ENCODE assay signal across 8 cellular contexts in the genomic region with DNA sequence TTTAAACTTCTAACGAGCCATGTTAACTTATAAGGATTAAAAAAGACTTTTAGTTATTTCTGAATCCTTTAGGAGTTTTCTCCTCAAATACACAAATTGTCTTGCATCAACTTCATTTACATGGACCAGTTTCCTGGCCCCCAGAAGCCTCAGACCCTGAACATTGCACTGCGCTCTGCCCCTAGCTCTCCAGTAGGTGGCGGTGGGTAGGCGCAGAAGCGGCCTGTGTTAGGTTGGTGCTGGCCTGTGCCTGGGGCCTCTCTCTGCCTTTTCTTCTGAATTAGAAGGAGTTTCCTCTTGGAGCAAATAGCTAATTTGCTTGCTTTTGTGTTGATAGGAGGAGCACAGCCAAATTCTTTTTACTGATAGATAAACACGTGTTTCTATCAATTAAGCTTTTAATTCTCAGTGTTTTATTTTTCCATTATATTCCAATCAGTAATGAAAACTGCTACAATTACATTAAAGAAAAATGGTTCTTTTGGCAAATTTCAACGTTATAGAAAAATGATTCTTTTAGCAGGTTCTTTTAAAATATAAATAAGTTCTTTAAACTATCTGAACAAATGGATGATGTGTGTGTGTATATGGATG. TPM values are rescaled to one million over a fixed set of nuclear protein-coding genes. Genes with fewer than 3 reads are reported as not detected.
DNase-seq lines count a peak whose midpoint lies in the region; ATAC-seq, FAIRE-seq and TF ChIP-seq lines count a peak whose summit lies in the region.

No MANE protein-coding gene starts in this region.

- TF ChIP-seq CTCF in WTC11 (IDR thresholded peaks at IDR 0.05) (peak; percentile 86), kidney (IDR thresholded peaks at IDR 0.05; ENCODE audit: borderline replicate concordance, extremely low read depth, insufficient read depth) (peak; percentile 90)

- no peak overlapping the region for H3K4me3 ChIP-seq in kidney (ENCODE audit: low read length in 2 of 2)

- H3K27ac ChIP-seq in caudate nucleus (ENCODE audit: low read depth, low read length) (no peak overlapping the region), kidney (ENCODE audit: low read depth in 2 of 2, low read length in 2 of 2) (no peak overlapping the region)

- POLR2A ChIA-PET in WTC11 (lab: Charles Lee) = no interaction called here

- DNase-seq in Ammon's horn (ENCODE audit: low spot score) = peak; percentile 92
- DNase-seq in NCI-H2196 treated with DMSO at 0.1 percent for 48 hours (lab: John Stamatoyannopoulos, UW; ENCODE audit: unreplicated experiment) = peak; percentile 67
- DNase-seq in WTC11 (ENCODE audit: low spot score) = peak; percentile 81
- peak in 57 of 61 donors; percentile 5 to 84 (median 53) for DNase-seq in caudate nucleus (lab: John Stamatoyannopoulos, UW)
- peak; percentile 86 for DNase-seq in kidney
- DNase-seq in stimulated activated CD4-positive, alpha-beta T cell treated with anti-CD3 and anti-CD28 coated beads, Interleukin-2, amount 100 ng/mL, for 4 hours (ENCODE audit: low read depth) = peak; percentile 4

- no peaks in the 10 kb centered on the region for H3K9me3 ChIP-seq in kidney (ENCODE audit: control insufficient read depth in 1 of 2, low read length in 2 of 2)

- peaks cover 0 to 5% of the 10 kb centered on the region in 2 donors for H3K4me1 ChIP-seq in kidney (ENCODE audit: control insufficient read depth in 1 of 2, insufficient read depth in 1 of 2, low read depth in 1 of 2, low read length in 2 of 2)

- CTCF ChIA-PET in WTC11 (lab: Charles Lee) = interaction anchor here (0.6 to 1.6 kb wide), 48 partner anchors 12 to 951 kb away, joined by 3 to 14 read pairs (median 4); partner anchors contain the start of gene SLC24A3

- H3K9ac ChIP-seq in kidney (ENCODE audit: low read length in 2 of 2) = no peak overlapping the region

- ATAC-seq in GM19035 (IDR thresholded peaks at IDR 0.05; ENCODE audit: unreplicated experiment) (peak; percentile 84), HG03139 (IDR thresholded peaks at IDR 0.05; ENCODE audit: unreplicated experiment) (peak; percentile 88), WTC11 (peak; percentile 92)

- no peak overlapping the region for H3K27ac Mint-ChIP-seq in WTC11

- H3K27me3 Mint-ChIP-seq in WTC11 (ENCODE audit: low read depth) = no peaks in the 10 kb centered on the region

- no peak for FAIRE-seq in kidney (lab: Jason Lieb, UNC)

- peaks cover 0 to 3% of the 10 kb centered on the region in 2 donors for H3K36me3 ChIP-seq in kidney (ENCODE audit: control insufficient read depth in 1 of 2, insufficient read depth in 2 of 2, low read length in 2 of 2)

- no peak overlapping the region for H3K4me3 Mint-ChIP-seq in WTC11

- peaks cover 4% of the 10 kb centered on the region for H3K4me1 Mint-ChIP-seq in WTC11

- H3K36me3 Mint-ChIP-seq in WTC11 = peaks cover 13% of the 10 kb centered on the region

- H3K9me3 Mint-ChIP-seq in WTC11 = peaks cover 7% of the 10 kb centered on the region

- intact Hi-C loops in kidney (cut with DNase I) = no loop called here

TF ChIP-seq in WTC11, 78 proteins besides CTCF, POLR2A, EP300 and RAD21:
- TF ChIP-seq ETV6 (CRISPR knock-in tag; IDR thresholded peaks at IDR 0.05) = no peak
- TF ChIP-seq IRF2 (CRISPR knock-in tag; IDR thresholded peaks at IDR 0.05; ENCODE audit: borderline replicate concordance, low read depth) = no peak
- no peak for TF ChIP-seq ZNF671 (CRISPR knock-in tag; IDR thresholded peaks at IDR 0.05)
- TF ChIP-seq, protein P1, sequence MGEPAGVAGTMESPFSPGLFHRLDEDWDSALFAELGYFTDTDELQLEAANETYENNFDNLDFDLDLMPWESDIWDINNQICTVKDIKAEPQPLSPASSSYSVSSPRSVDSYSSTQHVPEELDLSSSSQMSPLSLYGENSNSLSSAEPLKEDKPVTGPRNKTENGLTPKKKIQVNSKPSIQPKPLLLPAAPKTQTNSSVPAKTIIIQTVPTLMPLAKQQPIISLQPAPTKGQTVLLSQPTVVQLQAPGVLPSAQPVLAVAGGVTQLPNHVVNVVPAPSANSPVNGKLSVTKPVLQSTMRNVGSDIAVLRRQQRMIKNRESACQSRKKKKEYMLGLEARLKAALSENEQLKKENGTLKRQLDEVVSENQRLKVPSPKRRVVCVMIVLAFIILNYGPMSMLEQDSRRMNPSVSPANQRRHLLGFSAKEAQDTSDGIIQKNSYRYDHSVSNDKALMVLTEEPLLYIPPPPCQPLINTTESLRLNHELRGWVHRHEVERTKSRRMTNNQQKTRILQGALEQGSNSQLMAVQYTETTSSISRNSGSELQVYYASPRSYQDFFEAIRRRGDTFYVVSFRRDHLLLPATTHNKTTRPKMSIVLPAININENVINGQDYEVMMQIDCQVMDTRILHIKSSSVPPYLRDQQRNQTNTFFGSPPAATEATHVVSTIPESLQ (CRISPR knock-in tag; IDR thresholded peaks at IDR 0.05) = no peak
- no peak for TF ChIP-seq SP1 (CRISPR knock-in tag; conservative IDR thresholded peaks at IDR 0.05)
- no peak for TF ChIP-seq AR (CRISPR knock-in tag; IDR thresholded peaks at IDR 0.05)
- TF ChIP-seq ZNF512 (CRISPR knock-in tag; IDR thresholded peaks at IDR 0.05; ENCODE audit: borderline replicate concordance) = no peak

RNA-seq across cellular contexts. Expression of gene DTD1, which starts 44.4 kb away (rescaled TPM):
- total RNA-seq in WTC11 (2021) = 69.8 to 71.1 TPM (median 70.1 TPM) in 3 replicates
- 45.3 TPM for total RNA-seq in kidney
- polyA plus RNA-seq in kidney (ENCODE audit: insufficient read depth, low read depth, low replicate concordance) = 47.4 TPM

Comparison
In these comparisons a context has a peak if more than half of its experiments do, and no peak if none do; other contexts are left out.
1. DNase-seq: peak in every context shown above with its lines; median percentile 92 in Ammon's horn; 86 in kidney; 81 in WTC11; 67 in NCI-H2196 treated with DMSO at 0.1 percent for 48 hours; 53 in caudate nucleus; 4 in stimulated activated CD4-positive, alpha-beta T cell treated with anti-CD3 and anti-CD28 coated beads, Interleukin-2, amount 100 ng/mL, for 4 hours.